ENCODE assay signal across 10 cellular contexts in genomic region chr1:201026234-201026633, GRCh38. TPM values are rescaled to one million over a fixed set of nuclear protein-coding genes. Genes with fewer than 3 reads are reported as not detected.
DNase-seq lines count a peak whose midpoint lies in the region; ATAC-seq and TF ChIP-seq lines count a peak whose summit lies in the region.
"Had no signal": no experiment of that assay in that cellular context is flagged by ENCODE, and none has a peak within 500 bp of the region (broad histone marks: within the 10 kb centered on the region; RNA-seq: fewer than 3 reads in every experiment).

No MANE protein-coding gene starts in this region.

- peak overlapping the region; percentile 44 to 90 for H3K27ac Mint-ChIP-seq in natural killer cell treated with Interleukin-12 subunit alpha and Interleukin-12 subunit beta and Interleukin-15 and Interleukin-18, amount 100 ng/mL, for 72 hours
- no peak overlapping the region for H3K27ac Mint-ChIP-seq in natural killer cell

- no CpG with 5 or more reads among the region's 3 CpGs for WGBS in gastroesophageal sphincter (ENCODE audit: low coverage in 1 of 2), 2 donors
- 72% methylated on average over 2 of the region's 3 CpGs for WGBS in mammary epithelial cell (ENCODE audit: low coverage, missing lambda C conversion rate)

- H3K4me1 ChIP-seq in gastroesophageal sphincter (peaks cover 0 to 85% (median 24%) of the 10 kb centered on the region in 3 donors), mammary epithelial cell (ENCODE audit: insufficient read depth, low read length) (peaks cover 5% of the 10 kb centered on the region)

- BruUV-seq in mammary epithelial cell (replicated peaks; lab: Mats Ljungman, UMichigan): no TSS peak

- dilution Hi-C loops in mammary epithelial cell (cut with HindIII; ENCODE audit: low sequenced_read_pairs): no loop called here

- intact Hi-C loops in natural killer cell (cut with micrococcal nuclease) (no loop called here), mammary epithelial cell (cut with micrococcal nuclease) (no loop called here)

- CTCF ChIA-PET in mammary epithelial cell (lab: Charles Lee; ENCODE audit: low non-redundant PET): no interaction called here

- H3K27me3 ChIP-seq in gastroesophageal sphincter: peaks cover 11% of the 10 kb centered on the region
- no peaks in the 10 kb centered on the region for H3K27me3 ChIP-seq in mammary epithelial cell (ENCODE audit: insufficient read depth, low read length)

- H3K4me2 ChIP-seq in mammary epithelial cell (ENCODE audit: insufficient read depth, low read depth, low read length): no peak overlapping the region

- H3K4me3 ChIP-seq in gastroesophageal sphincter (no peak overlapping the region), mammary epithelial cell (replicated peaks in 1 of 3; ENCODE audit: insufficient read depth in 1 of 3, low read depth in 2 of 3, low read length in 3 of 3) (no peak overlapping the region)
- H3K4me3 ChIP-seq: lung had no signal

- H3K4me3 Mint-ChIP-seq in natural killer cell treated with Interleukin-12 subunit alpha and Interleukin-12 subunit beta and Interleukin-15 and Interleukin-18, amount 100 ng/mL, for 72 hours: peak overlapping the region; percentile 83
- H3K4me3 Mint-ChIP-seq in natural killer cell: no peak overlapping the region

- no peaks in the 10 kb centered on the region for H4K20me1 ChIP-seq in mammary epithelial cell (ENCODE audit: insufficient read depth, low read length)

- H3K4me1 Mint-ChIP-seq in natural killer cell treated with Interleukin-12 subunit alpha and Interleukin-12 subunit beta and Interleukin-15 and Interleukin-18, amount 100 ng/mL, for 72 hours (ENCODE audit: low read depth in 2 of 2): peaks cover 35 to 49% of the 10 kb centered on the region in 2 donors
- peaks cover 24 to 36% of the 10 kb centered on the region in 2 donors for H3K4me1 Mint-ChIP-seq in natural killer cell

- no peak for ATAC-seq in natural killer cell treated with Interleukin-12 subunit alpha and Interleukin-12 subunit beta and Interleukin-15 and Interleukin-18, amount 100 ng/mL, for 72 hours
- ATAC-seq in natural killer cell: no peak
- ATAC-seq in gastroesophageal sphincter: no peak

- H3K79me2 ChIP-seq in mammary epithelial cell (ENCODE audit: insufficient read depth, low read length): no peaks in the 10 kb centered on the region

- TF ChIP-seq CTCF in natural killer cell (IDR thresholded peaks at IDR 0.05): no peak
- TF ChIP-seq CTCF in gastroesophageal sphincter (IDR thresholded peaks at IDR 0.05): no peak
- TF ChIP-seq CTCF in mammary epithelial cell (conservative IDR thresholded peaks at IDR 0.05 in 1 of 2, IDR thresholded peaks at IDR 0.05 in 1 of 2; ENCODE audit: extremely low read depth in 1 of 2, insufficient read depth in 1 of 2, low read depth in 1 of 2, low read length in 2 of 2): no peak

- H3K9ac ChIP-seq in mammary epithelial cell (ENCODE audit: insufficient read depth, low read length): no peak overlapping the region

- no peak overlapping the region for H2AFZ ChIP-seq in mammary epithelial cell (ENCODE audit: low read depth, low read length)

- no peak for DNase-seq in natural killer cell treated with Interleukin-12 subunit alpha and Interleukin-12 subunit beta and Interleukin-15 and Interleukin-18, amount 100 ng/mL, for 72 hours (ENCODE audit: low spot score)
- no peak for DNase-seq in natural killer cell
- peak; percentile 31 for DNase-seq in RPMI8226
- no peak for DNase-seq in SW480 (ENCODE audit: low spot score)
- DNase-seq in NCI-H1048 (lab: John Stamatoyannopoulos, UW): no peak
- no peak for DNase-seq in mammary epithelial cell
- DNase-seq in DMS114 treated with DMSO at 0.1 percent for 48 hours (lab: John Stamatoyannopoulos, UW; ENCODE audit: unreplicated experiment): no peak
- DNase-seq: NCI-H2107 had no signal

- H3K9me3 ChIP-seq in gastroesophageal sphincter (no peaks in the 10 kb centered on the region), mammary epithelial cell (replicated peaks; ENCODE audit: insufficient read depth, low read length) (no peaks in the 10 kb centered on the region)

- no peak for TF ChIP-seq POLR2A in gastroesophageal sphincter (IDR thresholded peaks at IDR 0.05)

- no peaks in the 10 kb centered on the region for H3K36me3 Mint-ChIP-seq in natural killer cell treated with Interleukin-12 subunit alpha and Interleukin-12 subunit beta and Interleukin-15 and Interleukin-18, amount 100 ng/mL, for 72 hours
- no peaks in the 10 kb centered on the region for H3K36me3 Mint-ChIP-seq in natural killer cell

- H3K9me3 Mint-ChIP-seq in natural killer cell treated with Interleukin-12 subunit alpha and Interleukin-12 subunit beta and Interleukin-15 and Interleukin-18, amount 100 ng/mL, for 72 hours: no peaks in the 10 kb centered on the region
- no peaks in the 10 kb centered on the region for H3K9me3 Mint-ChIP-seq in natural killer cell

- H3K36me3 ChIP-seq in gastroesophageal sphincter (no peaks in the 10 kb centered on the region), mammary epithelial cell (ENCODE audit: insufficient read depth, low read length) (no peaks in the 10 kb centered on the region)

- H3K27me3 Mint-ChIP-seq in natural killer cell treated with Interleukin-12 subunit alpha and Interleukin-12 subunit beta and Interleukin-15 and Interleukin-18, amount 100 ng/mL, for 72 hours: no peaks in the 10 kb centered on the region
- no peaks in the 10 kb centered on the region for H3K27me3 Mint-ChIP-seq in natural killer cell (ENCODE audit: low read depth in 2 of 2)

- no peak for TF ChIP-seq EP300 in gastroesophageal sphincter (IDR thresholded peaks at IDR 0.05)

- H3K27ac ChIP-seq in gastroesophageal sphincter: peak overlapping the region in 3 of 4 donors; percentile 44 to 58 (median 51)
- no peak overlapping the region for H3K27ac ChIP-seq in mammary epithelial cell (ENCODE audit: insufficient read depth, low read depth, low read length)

- in situ Hi-C loops in mammary epithelial cell (cut with MboI; ENCODE audit: low sequenced_read_pairs in 2 of 2): loop anchor here (25.0 kb wide), 1 partner anchor 464 kb away; no protein-coding TSS in a partner anchor

RNA-seq across cellular contexts. Expression of gene KIF21B, which starts 2.7 kb away (rescaled TPM):
- total RNA-seq in natural killer cell treated with Interleukin-12 subunit alpha and Interleukin-12 subunit beta and Interleukin-15 and Interleukin-18, amount 100 ng/mL, for 72 hours: 10 to 100 TPM; 71.1 to 93.3 TPM
- total RNA-seq in natural killer cell (100 to 1,000 TPM; 102 to 129 (median 126) TPM), gastroesophageal sphincter (1 to 10 TPM; 1.2 to 1.9 (median 1.6) TPM), mammary epithelial cell (under 1 TPM; 0.33 to 0.78 TPM)
- polyA plus RNA-seq in mammary epithelial cell: 0.12 TPM
- polyA minus RNA-seq in mammary epithelial cell: 0.62 TPM

Comparison
In these comparisons a context has a peak if more than half of its experiments do, and no peak if none do; other contexts are left out.
1. H3K27ac Mint-ChIP-seq: peak in natural killer cell treated with Interleukin-12 subunit alpha and Interleukin-12 subunit beta and Interleukin-15 and Interleukin-18, amount 100 ng/mL, for 72 hours (2 of 2); none in natural killer cell (0 of 2).
2. RNA of gene KIF21B, which starts 2.7 kb away (total RNA-seq): 102 to 129 TPM in natural killer cell and 71.1 to 93.3 TPM in natural killer cell treated with Interleukin-12 subunit alpha and Interleukin-12 subunit beta and Interleukin-15 and Interleukin-18, amount 100 ng/mL, for 72 hours; 1.2 to 1.9 TPM in gastroesophageal sphincter and 0.33 to 0.78 TPM in mammary epithelial cell; every median in the first group is over 10 times any median in the second.